In genomic region chr5:6087576-6087975, GRCh38 we compare ENCODE assay signal across 18 cellular contexts.
A peak's percentile ranks its signal among the peaks of the same experiment; 100 is the strongest.
DNase-seq lines count a peak whose midpoint lies in the region; TF ChIP-seq lines count a peak whose summit lies in the region.
"Had no signal": no experiment of that assay in that cellular context is flagged by ENCODE, and none has a peak within 500 bp of the region (broad histone marks: within the 10 kb centered on the region; RNA-seq: fewer than 3 reads in every experiment).

No MANE protein-coding gene starts in this region.

- H3K4me1 Mint-ChIP-seq in brain = peaks cover 48% of the 10 kb centered on the region
- H3K4me1 Mint-ChIP-seq: B cell had no signal

- no peak for TF ChIP-seq POLR2A in esophagus muscularis mucosa (IDR thresholded peaks at IDR 0.05; ENCODE audit: low read depth)

- TF ChIP-seq CTCF in brain (conservative IDR thresholded peaks at IDR 0.05) = no peak
- TF ChIP-seq CTCF in esophagus muscularis mucosa (IDR thresholded peaks at IDR 0.05) = no peak
- no peak for TF ChIP-seq CTCF in ascending aorta (IDR thresholded peaks at IDR 0.05)

- no peak overlapping the region for H3K4me3 ChIP-seq in esophagus muscularis mucosa
- H3K4me3 ChIP-seq in ascending aorta = no peak overlapping the region
- H3K4me3 ChIP-seq: A549; BLaER1 treated with 17β-estradiol and CSF1 and Interleukin-3, amounts not matched to agents 10 nM and 100 nM; GM12878; GM23248; HAP-1 had no signal

- intact Hi-C loops in esophagus muscularis mucosa (cut with DNase I) (no loop called here), ascending aorta (cut with DNase I) (no loop called here)

- whole genome bisulfite sequencing in esophagus muscularis mucosa = 83% methylated on average over 12 of the region's 12 CpGs

- no peaks in the 10 kb centered on the region for H3K27me3 Mint-ChIP-seq in brain
- H3K27me3 Mint-ChIP-seq: B cell had no signal

- no peaks in the 10 kb centered on the region for H3K9me3 ChIP-seq in esophagus muscularis mucosa
- no peaks in the 10 kb centered on the region for H3K9me3 ChIP-seq in ascending aorta
- H3K9me3 ChIP-seq: A549, HAP-1 had no signal

- H3K36me3 ChIP-seq in esophagus muscularis mucosa (no peaks in the 10 kb centered on the region), ascending aorta (no peaks in the 10 kb centered on the region)
- H3K36me3 ChIP-seq: BLaER1 treated with 17β-estradiol and CSF1 and Interleukin-3, amounts not matched to agents 10 nM and 100 nM; HAP-1 had no signal

- peak overlapping the region in 1 of 5 experiments; percentile 25 for H3K4me3 Mint-ChIP-seq in brain
- H3K4me3 Mint-ChIP-seq: B cell; CD8-positive, alpha-beta T cell had no signal

- no peak for TF ChIP-seq EP300 in esophagus muscularis mucosa (IDR thresholded peaks at IDR 0.05)

- DNase-seq in NCI-H2107 (lab: John Stamatoyannopoulos, UW) (peak; percentile 4), NCI-H2107 treated with DMSO at 0.1 percent for 48 hours (lab: John Stamatoyannopoulos, UW; ENCODE audit: unreplicated experiment) (no peak), esophagus muscularis mucosa (ENCODE audit: extremely low spot score) (peak; percentile 86), superior temporal gyrus (ENCODE audit: extremely low spot score) (peak; percentile 22), ascending aorta (ENCODE audit: low spot score in 2 of 2) (no peak), NCI-H345 treated with DMSO at 0.1 percent for 48 hours (lab: John Stamatoyannopoulos, UW; ENCODE audit: unreplicated experiment) (no peak)
- DNase-seq: Calu3; CD8-positive, alpha-beta T cell; DMS79 treated with DMSO at 0.1 percent for 48 hours; GM23248 had no signal

- H3K4me1 ChIP-seq in esophagus muscularis mucosa (no peaks in the 10 kb centered on the region), ascending aorta (no peaks in the 10 kb centered on the region)
- H3K4me1 ChIP-seq: BLaER1 treated with 17β-estradiol and CSF1 and Interleukin-3, amounts not matched to agents 10 nM and 100 nM; HAP-1 had no signal

- H3K27me3 ChIP-seq in esophagus muscularis mucosa (no peaks in the 10 kb centered on the region), ascending aorta (no peaks in the 10 kb centered on the region)
- H3K27me3 ChIP-seq: BLaER1 treated with 17β-estradiol and CSF1 and Interleukin-3, amounts not matched to agents 10 nM and 100 nM had no signal

- H3K27ac Mint-ChIP-seq in brain = peak overlapping the region; percentile 67 to 95 (median 82)
- H3K27ac Mint-ChIP-seq: B cell; CD8-positive, alpha-beta T cell had no signal

- no peaks in the 10 kb centered on the region for H3K9me3 Mint-ChIP-seq in brain

- H3K36me3 Mint-ChIP-seq in brain = no peaks in the 10 kb centered on the region
- H3K36me3 Mint-ChIP-seq: CD8-positive, alpha-beta T cell had no signal

- H3K27ac ChIP-seq in esophagus muscularis mucosa (replicated peaks in 1 of 4) = no peak overlapping the region
- no peak overlapping the region for H3K27ac ChIP-seq in ascending aorta
- H3K27ac ChIP-seq: 22Rv1; A549; BLaER1 treated with 17β-estradiol and CSF1 and Interleukin-3, amounts not matched to agents 10 nM and 100 nM; GM23248; HL-60 had no signal

Comparison
In these comparisons a context has a peak if more than half of its experiments do, and no peak if none do; other contexts are left out.
1. DNase-seq: peak in NCI-H2107 (single experiment), esophagus muscularis mucosa (single experiment) and superior temporal gyrus (single experiment); none in NCI-H2107 treated with DMSO at 0.1 percent for 48 hours (single experiment), ascending aorta (0 of 2) and NCI-H345 treated with DMSO at 0.1 percent for 48 hours (single experiment).